In genomic region chr10:78301481-78301880, GRCh38 we compare ENCODE assay signal across 15 cellular contexts.
DNase-seq lines count a peak whose midpoint lies in the region; ATAC-seq and TF ChIP-seq lines count a peak whose summit lies in the region.
"Had no signal": no experiment of that assay in that cellular context is flagged by ENCODE, and none has a peak within 500 bp of the region (broad histone marks: within the 10 kb centered on the region; RNA-seq: fewer than 3 reads in every experiment).

No MANE protein-coding gene starts in this region.

- DNase-seq in GM23338 (ENCODE audit: low spot score) = no peak
- DNase-seq in esophagus muscularis mucosa (ENCODE audit: extremely low spot score) = peak; percentile 66
- DNase-seq in trophoblast cell = peak; percentile 44 to 68
- DNase-seq in activated CD4-positive, CD25-positive, alpha-beta regulatory T cell (lab: John Stamatoyannopoulos, UW) = no peak
- no peak for DNase-seq in Karpas-422
- no peak for DNase-seq in ecto neural progenitor cell (ENCODE audit: low spot score)
- DNase-seq in SW480 (ENCODE audit: low spot score) = no peak
- DNase-seq: activated CD4-positive, alpha-beta memory T cell treated with anti-CD3 and anti-CD28 coated beads for 36 hours; activated naive CD8-positive, alpha-beta T cell treated with anti-CD3 and anti-CD28 coated beads, Interleukin-2, amount 50 U/mL, for 24 hours; NCI-H1105 treated with DMSO at 0.1 percent for 48 hours; NCI-H2081 treated with DMSO at 0.1 percent for 48 hours; right cardiac atrium had no signal

- H3K9me2 ChIP-seq in GM23338 (ENCODE audit: insufficient read depth) (0 out of 2 replicates have a peak, but pooled peaks cover 6% of the 10 kb centered on the region), Karpas-422 (replicated peaks; ENCODE audit: insufficient read depth, low read length) (no peaks in the 10 kb centered on the region)

- peak overlapping the region; percentile 24 for H4K8ac ChIP-seq in trophoblast cell (ENCODE audit: low read depth, low read length)

- peak overlapping the region; percentile 57 for H2BK5ac ChIP-seq in trophoblast cell (ENCODE audit: low read depth, low read length, poor library complexity)

- H2AK5ac ChIP-seq in trophoblast cell (ENCODE audit: low read length) = peak overlapping the region; percentile 13

- H3K27ac Mint-ChIP-seq in GM23338 = no peak overlapping the region
- H3K27ac Mint-ChIP-seq: stimulated activated effector memory CD8-positive, alpha-beta T cell treated with anti-CD3 and anti-CD28 coated beads, Interleukin-12 subunit alpha, Interleukin-12 subunit beta, amount 100 ng/mL, for 72 hours had no signal

- H3K4ac ChIP-seq in trophoblast cell (ENCODE audit: low read depth, low read length) = peak overlapping the region; percentile 3

- H2BK12ac ChIP-seq in trophoblast cell (ENCODE audit: low read length) = peak overlapping the region; percentile 48

- peaks cover 39 to 64% (median 47%) of the 10 kb centered on the region in 10 experiments for H3K4me1 ChIP-seq in BLaER1 treated with 17β-estradiol and CSF1 and Interleukin-3, amounts not matched to agents 10 nM and 100 nM
- H3K4me1 ChIP-seq in GM23338 (ENCODE audit: insufficient read depth) = peaks cover 10% of the 10 kb centered on the region
- peaks cover 11 to 45% (median 27%) of the 10 kb centered on the region in 4 donors for H3K4me1 ChIP-seq in esophagus muscularis mucosa
- peaks cover 18 to 24% of the 10 kb centered on the region in 2 experiments for H3K4me1 ChIP-seq in trophoblast cell (ENCODE audit: control insufficient read depth in 1 of 2, insufficient read depth in 2 of 2, low read length in 2 of 2)
- H3K4me1 ChIP-seq in Karpas-422 (ENCODE audit: low read length) = peaks cover 15% of the 10 kb centered on the region

- H4K91ac ChIP-seq in trophoblast cell (ENCODE audit: low read depth, low read length) = peak overlapping the region; percentile 85

- TF ChIP-seq EP300 in esophagus muscularis mucosa (IDR thresholded peaks at IDR 0.05) = no peak

- H3F3A ChIP-seq in GM23338 (replicated peaks; ENCODE audit: low read depth) = no peaks in the 10 kb centered on the region

- peaks cover 21% of the 10 kb centered on the region for H3K4me1 Mint-ChIP-seq in GM23338

- no peak for TF ChIP-seq CTCF in GM23338 (conservative IDR thresholded peaks at IDR 0.05; ENCODE audit: low read depth in 2 of 2)
- no peak for TF ChIP-seq CTCF in esophagus muscularis mucosa (IDR thresholded peaks at IDR 0.05)

- H2BK120ac ChIP-seq in trophoblast cell (ENCODE audit: insufficient read depth, low read length, poor library complexity) = peak overlapping the region; percentile 71

- H3K79me2 ChIP-seq in GM23338 (replicated peaks; ENCODE audit: insufficient read depth) = no peaks in the 10 kb centered on the region
- peaks cover 5% of the 10 kb centered on the region for H3K79me2 ChIP-seq in trophoblast cell (ENCODE audit: control insufficient read depth, insufficient read depth, low read length, poor library complexity)
- H3K79me2 ChIP-seq in Karpas-422 (ENCODE audit: low read length) = no peaks in the 10 kb centered on the region

- H3K27ac ChIP-seq in BLaER1 treated with 17β-estradiol and CSF1 and Interleukin-3, amounts not matched to agents 10 nM and 100 nM = peak overlapping the region in 5 of 11 experiments; percentile 26 to 86 (median 43); a peak in 4 of 22 replicates
- H3K27ac ChIP-seq in GM23338 (ENCODE audit: low read depth) (no peak overlapping the region), esophagus muscularis mucosa (replicated peaks in 1 of 4) (peak overlapping the region in 1 of 4 donors; percentile 92), trophoblast cell (ENCODE audit: low read depth, low read length) (peak overlapping the region; percentile 57), Karpas-422 (ENCODE audit: low read length) (no peak overlapping the region)

- H3K4me3 ChIP-seq in BLaER1 treated with 17β-estradiol and CSF1 and Interleukin-3, amounts not matched to agents 10 nM and 100 nM = no peak overlapping the region
- H3K4me3 ChIP-seq in GM23338 (no peak overlapping the region), esophagus muscularis mucosa (no peak overlapping the region), trophoblast cell (ENCODE audit: low read depth, low read length) (no peak overlapping the region), Karpas-422 (ENCODE audit: low read length) (no peak overlapping the region)
- H3K4me3 ChIP-seq: gastroesophageal sphincter had no signal

- peak overlapping the region; percentile 39 for H3K18ac ChIP-seq in trophoblast cell (ENCODE audit: low read length)

- peak overlapping the region; percentile 90; the same call in 1 of the 2 replicates for H2AFZ ChIP-seq in GM23338
- H2AFZ ChIP-seq in trophoblast cell (ENCODE audit: insufficient read depth, low read length, poor library complexity) = peak overlapping the region; percentile 13
- H2AFZ ChIP-seq in Karpas-422 (ENCODE audit: low read length) = no peak overlapping the region

- peak overlapping the region; percentile 61 for H3K14ac ChIP-seq in trophoblast cell (ENCODE audit: low read length)

- peaks cover 52% of the 10 kb centered on the region for H3K79me1 ChIP-seq in trophoblast cell (ENCODE audit: low read length)

- H3K4me2 ChIP-seq in BLaER1 treated with 17β-estradiol and CSF1 and Interleukin-3, amounts not matched to agents 10 nM and 100 nM = peak overlapping the region in 8 of 11 experiments; percentile 83 to 98 (median 94); a peak in 11 of 22 replicates
- no peak overlapping the region for H3K4me2 ChIP-seq in GM23338
- H3K4me2 ChIP-seq in trophoblast cell (ENCODE audit: low read length) = no peak overlapping the region
- H3K4me2 ChIP-seq in Karpas-422 (ENCODE audit: low read depth, low read length, poor library complexity, severe bottlenecking) = no peak overlapping the region

- H3K27me3 Mint-ChIP-seq in GM23338 (ENCODE audit: insufficient read depth, low read depth, poor library complexity) = peaks cover 11% of the 10 kb centered on the region
- H3K27me3 Mint-ChIP-seq: activated CD4-positive, alpha-beta memory T cell treated with anti-CD3 and anti-CD28 coated beads for 36 hours had no signal

- no peak overlapping the region for H3K9ac ChIP-seq in BLaER1 treated with 17β-estradiol and CSF1 and Interleukin-3, amounts not matched to agents 10 nM and 100 nM
- H3K9ac ChIP-seq in trophoblast cell (ENCODE audit: low read length) = peak overlapping the region; percentile 16
- no peak overlapping the region for H3K9ac ChIP-seq in Karpas-422 (ENCODE audit: low read length)

- intact Hi-C loops in esophagus muscularis mucosa (cut with DNase I) = loop anchor here (5.0 to 10.0 kb wide), 4 partner anchors 89 to 896 kb away; partner anchors contain the start of gene ZMIZ1

- 88% methylated on average over 10 of the region's 10 CpGs for WGBS in esophagus muscularis mucosa
- no CpG with 5 or more reads among the region's 10 CpGs for WGBS in trophoblast cell (ENCODE audit: extremely low coverage, insufficient coverage, insufficient read length)

- H3K23ac ChIP-seq in trophoblast cell (ENCODE audit: low read length) = no peak overlapping the region

- no peaks in the 10 kb centered on the region for H3K36me3 Mint-ChIP-seq in GM23338 (ENCODE audit: low read depth)
- H3K36me3 Mint-ChIP-seq: activated CD4-positive, alpha-beta memory T cell treated with anti-CD3 and anti-CD28 coated beads for 36 hours; stimulated activated effector memory CD8-positive, alpha-beta T cell treated with anti-CD3 and anti-CD28 coated beads, Interleukin-12 subunit alpha, Interleukin-12 subunit beta, amount 100 ng/mL, for 72 hours had no signal

- TF ChIP-seq POLR2A in esophagus muscularis mucosa (IDR thresholded peaks at IDR 0.05; ENCODE audit: low read depth) = no peak

- H4K20me1 ChIP-seq in BLaER1 treated with 17β-estradiol and CSF1 and Interleukin-3, amounts not matched to agents 10 nM and 100 nM = no peaks in the 10 kb centered on the region
- H4K20me1 ChIP-seq in GM23338 (replicated peaks; ENCODE audit: insufficient read depth) = no peaks in the 10 kb centered on the region
- H4K20me1 ChIP-seq in Karpas-422 (ENCODE audit: insufficient read depth, low read depth, low read length) = no peaks in the 10 kb centered on the region

- H3K9me3 Mint-ChIP-seq in GM23338 = peaks cover under 1% of the 10 kb centered on the region; the same call in 2 of the 3 replicates
- H3K9me3 Mint-ChIP-seq: activated CD4-positive, alpha-beta memory T cell treated with anti-CD3 and anti-CD28 coated beads for 36 hours; stimulated activated effector memory CD8-positive, alpha-beta T cell treated with anti-CD3 and anti-CD28 coated beads, Interleukin-12 subunit alpha, Interleukin-12 subunit beta, amount 100 ng/mL, for 72 hours had no signal

- no peak overlapping the region for H3K4me3 Mint-ChIP-seq in GM23338
- H3K4me3 Mint-ChIP-seq: activated CD4-positive, alpha-beta memory T cell treated with anti-CD3 and anti-CD28 coated beads for 36 hours; activated naive CD8-positive, alpha-beta T cell treated with anti-CD3 and anti-CD28 coated beads, Interleukin-2, amount 50 U/mL, for 24 hours had no signal

- H3K36me3 ChIP-seq in BLaER1 treated with 17β-estradiol and CSF1 and Interleukin-3, amounts not matched to agents 10 nM and 100 nM = no peaks in the 10 kb centered on the region
- no peaks in the 10 kb centered on the region for H3K36me3 ChIP-seq in GM23338 (ENCODE audit: insufficient read depth)
- no peaks in the 10 kb centered on the region for H3K36me3 ChIP-seq in esophagus muscularis mucosa
- H3K36me3 ChIP-seq in trophoblast cell (ENCODE audit: control insufficient read depth in 1 of 2, insufficient read depth in 2 of 2, low read length in 2 of 2) = no peaks in the 10 kb centered on the region
- no peaks in the 10 kb centered on the region for H3K36me3 ChIP-seq in Karpas-422 (ENCODE audit: insufficient read depth, low read length)
- H3K36me3 ChIP-seq: gastroesophageal sphincter had no signal

- peaks cover 8 to 10% (median 9%) of the 10 kb centered on the region in 11 experiments; a peak in 20 of 22 replicates for H3K9me3 ChIP-seq in BLaER1 treated with 17β-estradiol and CSF1 and Interleukin-3, amounts not matched to agents 10 nM and 100 nM (replicated peaks in 1 of 11)
- no peaks in the 10 kb centered on the region for H3K9me3 ChIP-seq in esophagus muscularis mucosa
- H3K9me3 ChIP-seq in trophoblast cell (ENCODE audit: insufficient read depth, low read depth, low read length) = no peaks in the 10 kb centered on the region
- peaks cover 9% of the 10 kb centered on the region for H3K9me3 ChIP-seq in Karpas-422 (ENCODE audit: low read length)
- H3K9me3 ChIP-seq: gastroesophageal sphincter had no signal

- no peak overlapping the region for H4K12ac ChIP-seq in trophoblast cell (ENCODE audit: low read depth, low read length)

- H3K27me3 ChIP-seq in BLaER1 treated with 17β-estradiol and CSF1 and Interleukin-3, amounts not matched to agents 10 nM and 100 nM = no peaks in the 10 kb centered on the region
- H3K27me3 ChIP-seq in GM23338 (ENCODE audit: insufficient read depth) (no peaks in the 10 kb centered on the region), esophagus muscularis mucosa (no peaks in the 10 kb centered on the region), trophoblast cell (ENCODE audit: insufficient read depth, low read length) (no peaks in the 10 kb centered on the region), Karpas-422 (ENCODE audit: low read length) (peaks cover 4% of the 10 kb centered on the region; the same call in 1 of the 2 replicates)
- H3K27me3 ChIP-seq: gastroesophageal sphincter had no signal

- no peak for ATAC-seq in GM23338
- ATAC-seq: activated naive CD8-positive, alpha-beta T cell treated with anti-CD3 and anti-CD28 coated beads, Interleukin-2, amount 50 U/mL, for 24 hours; gastroesophageal sphincter; right cardiac atrium; stimulated activated effector memory CD8-positive, alpha-beta T cell treated with anti-CD3 and anti-CD28 coated beads, Interleukin-12 subunit alpha, Interleukin-12 subunit beta, amount 100 ng/mL, for 72 hours had no signal

Comparison
In these comparisons a context has a peak if more than half of its experiments do, and no peak if none do; other contexts are left out.
1. H3K4me2 ChIP-seq: peak in BLaER1 treated with 17β-estradiol and CSF1 and Interleukin-3, amounts not matched to agents 10 nM and 100 nM (8 of 11); none in GM23338 (single experiment), trophoblast cell (single experiment) and Karpas-422 (single experiment).
2. DNase-seq: peak in esophagus muscularis mucosa (single experiment) and trophoblast cell (2 of 2); none in GM23338 (single experiment), activated CD4-positive, CD25-positive, alpha-beta regulatory T cell (0 of 4), Karpas-422 (single experiment), ecto neural progenitor cell (single experiment) and SW480 (single experiment).